Comparison of ENCODE assay signal across 19 cellular contexts in the genomic region with DNA sequence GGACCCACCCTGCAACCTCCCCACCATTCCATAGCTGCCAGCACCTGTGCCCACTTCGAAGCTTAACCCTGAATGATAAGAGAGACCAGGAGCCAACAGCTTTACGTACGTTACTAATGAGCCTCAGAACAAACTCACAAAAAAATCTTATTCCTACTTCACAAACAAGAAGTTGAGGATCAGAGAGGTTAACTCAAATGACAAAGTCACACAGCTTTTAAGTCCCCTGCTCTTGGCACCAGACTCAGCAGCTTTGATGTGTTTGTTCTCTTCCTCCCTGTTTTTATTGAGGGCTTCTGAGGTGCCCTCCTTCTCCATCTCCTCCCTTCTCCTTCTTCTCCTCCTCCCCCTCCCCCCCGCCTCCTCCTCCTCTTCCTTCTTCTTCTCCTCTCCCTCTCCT.
DNase-seq lines count a peak whose midpoint lies in the region; ATAC-seq, FAIRE-seq and TF ChIP-seq lines count a peak whose summit lies in the region.
"Had no signal": no experiment of that assay in that cellular context is flagged by ENCODE, and none has a peak within 500 bp of the region (broad histone marks: within the 10 kb centered on the region; RNA-seq: fewer than 3 reads in every experiment).

No MANE protein-coding gene starts in this region.

- CTCF ChIA-PET in activated CD8-positive, alpha-beta memory T cell treated with anti-CD3 and anti-CD28 coated beads, Interleukin-2, amount 10 ng/mL, durations not matched to agents 7 days and 5 days (lab: Charles Lee) = interaction anchor here (1.0 to 1.9 kb wide), 6 partner anchors 11 to 136 kb away, joined by 3 to 12 read pairs (median 5); no protein-coding TSS in a partner anchor

- peak overlapping the region; percentile 76 for H3K27ac ChIP-seq in neutrophil
- H3K27ac ChIP-seq: ascending aorta, esophagus squamous epithelium had no signal

- H3K36me3 ChIP-seq in neutrophil = peaks cover 6% of the 10 kb centered on the region
- H3K36me3 ChIP-seq: ascending aorta, esophagus squamous epithelium had no signal

- TF ChIP-seq CTCF in neutrophil (IDR thresholded peaks at IDR 0.05) = no peak

- no peaks in the 10 kb centered on the region for H3K36me3 Mint-ChIP-seq in activated CD8-positive, alpha-beta memory T cell treated with anti-CD3 and anti-CD28 coated beads, Interleukin-2, amount 10 ng/mL, durations not matched to agents 7 days and 5 days
- H3K36me3 Mint-ChIP-seq in activated naive CD8-positive, alpha-beta T cell = no peaks in the 10 kb centered on the region

- no peaks in the 10 kb centered on the region for H3K27me3 Mint-ChIP-seq in activated CD8-positive, alpha-beta memory T cell treated with anti-CD3 and anti-CD28 coated beads, Interleukin-2, amount 10 ng/mL, durations not matched to agents 7 days and 5 days
- H3K27me3 Mint-ChIP-seq in activated naive CD8-positive, alpha-beta T cell = no peaks in the 10 kb centered on the region

- peak overlapping the region; percentile 84 for H3K27ac Mint-ChIP-seq in activated CD8-positive, alpha-beta memory T cell treated with anti-CD3 and anti-CD28 coated beads, Interleukin-2, amount 10 ng/mL, durations not matched to agents 7 days and 5 days
- H3K27ac Mint-ChIP-seq in activated naive CD8-positive, alpha-beta T cell = peak overlapping the region; percentile 88
- H3K27ac Mint-ChIP-seq: nephron progenitor cell had no signal

- ATAC-seq in activated CD8-positive, alpha-beta memory T cell treated with anti-CD3 and anti-CD28 coated beads, Interleukin-2, amount 10 ng/mL, durations not matched to agents 7 days and 5 days = no peak
- ATAC-seq in GM19463 (IDR thresholded peaks at IDR 0.05; ENCODE audit: unreplicated experiment) = no peak

- no peaks in the 10 kb centered on the region for H3K9me3 Mint-ChIP-seq in activated CD8-positive, alpha-beta memory T cell treated with anti-CD3 and anti-CD28 coated beads, Interleukin-2, amount 10 ng/mL, durations not matched to agents 7 days and 5 days (ENCODE audit: low read depth)
- H3K9me3 Mint-ChIP-seq in activated naive CD8-positive, alpha-beta T cell (ENCODE audit: low read depth) = no peaks in the 10 kb centered on the region
- H3K9me3 Mint-ChIP-seq: nephron progenitor cell had no signal

- DNase-seq in activated CD8-positive, alpha-beta memory T cell treated with anti-CD3 and anti-CD28 coated beads, Interleukin-2, amount 10 ng/mL, durations not matched to agents 7 days and 5 days = no peak
- DNase-seq in activated CD8-positive, alpha-beta memory T cell treated with anti-CD3 and anti-CD28 coated beads, Interleukin-2, amount 50 U/mL, for 48 hours = no peak
- DNase-seq in GM12892 (ENCODE audit: insufficient read length) (no peak), Ammon's horn (ENCODE audit: low spot score) (no peak), LoVo (ENCODE audit: low spot score) (no peak)
- DNase-seq: activated CD4-positive, alpha-beta T cell treated with anti-CD3 and anti-CD28 coated beads for 48 hours; DMS79 treated with DMSO at 0.1 percent for 48 hours; effector CD8-positive, alpha-beta T cell; esophagus squamous epithelium; Karpas-422; NCI-H1105; NCI-H524 treated with DMSO at 0.1 percent for 48 hours; nephron progenitor cell; RPMI8226 had no signal

- H3K4me1 Mint-ChIP-seq in activated CD8-positive, alpha-beta memory T cell treated with anti-CD3 and anti-CD28 coated beads, Interleukin-2, amount 10 ng/mL, durations not matched to agents 7 days and 5 days = peaks cover 30% of the 10 kb centered on the region
- H3K4me1 Mint-ChIP-seq in activated naive CD8-positive, alpha-beta T cell (ENCODE audit: low read depth) = peaks cover 28% of the 10 kb centered on the region

- H3K27me3 ChIP-seq in neutrophil = no peaks in the 10 kb centered on the region
- H3K27me3 ChIP-seq: ascending aorta, esophagus squamous epithelium had no signal

- H3K4me3 Mint-ChIP-seq in activated CD8-positive, alpha-beta memory T cell treated with anti-CD3 and anti-CD28 coated beads, Interleukin-2, amount 10 ng/mL, durations not matched to agents 7 days and 5 days = peak overlapping the region; percentile 74
- no peak overlapping the region for H3K4me3 Mint-ChIP-seq in activated naive CD8-positive, alpha-beta T cell
- H3K4me3 Mint-ChIP-seq: nephron progenitor cell had no signal

- H3K9me3 ChIP-seq in neutrophil = no peaks in the 10 kb centered on the region
- H3K9me3 ChIP-seq: ascending aorta, esophagus squamous epithelium had no signal

- peaks cover 31 to 38% of the 10 kb centered on the region in 2 experiments for H3K4me1 ChIP-seq in neutrophil (ENCODE audit: control insufficient read depth in 1 of 2, insufficient read depth in 1 of 2, low read depth in 1 of 2, low read length in 1 of 2)
- H3K4me1 ChIP-seq: ascending aorta, esophagus squamous epithelium had no signal

- no peak overlapping the region for H3K4me3 ChIP-seq in neutrophil (ENCODE audit: low read depth in 1 of 2, low read length in 1 of 2)
- H3K4me3 ChIP-seq: ascending aorta, esophagus squamous epithelium had no signal

- peak; percentile 50 for FAIRE-seq in GM12892 (lab: Jason Lieb, UNC)
- FAIRE-seq: TTC549 had no signal

- no peak for TF ChIP-seq POLR2A in GM12892 (IDR thresholded peaks at IDR 0.05; ENCODE audit: low read depth, low read length)
